In genomic region chr2:26184555-26185303, GRCh38 we compare ENCODE assay signal across 8 cellular contexts. TPM values are rescaled to one million over a fixed set of nuclear protein-coding genes. Genes with fewer than 3 reads are reported as not detected.
DNase-seq lines count a peak whose midpoint lies in the region; ATAC-seq and TF ChIP-seq lines count a peak whose summit lies in the region.

No MANE protein-coding gene starts in this region.

- ATAC-seq in CD4-positive, alpha-beta T cell (ENCODE audit: poor library complexity), result peak; percentile 99
- ATAC-seq in GM19463 (IDR thresholded peaks at IDR 0.05; ENCODE audit: unreplicated experiment), result peak; percentile 86

- H3K4me1 Mint-ChIP-seq in CD4-positive, alpha-beta T cell (ENCODE audit: low read depth), result peaks cover 21% of the 10 kb centered on the region
- H3K4me1 Mint-ChIP-seq in IgD-negative memory B cell, result peaks cover 0 to 13% (median 8%) of the 10 kb centered on the region in 3 donors

- H3K27ac Mint-ChIP-seq in CD4-positive, alpha-beta T cell, result peak overlapping the region; percentile 71
- H3K27ac Mint-ChIP-seq in IgD-negative memory B cell, result no peak overlapping the region

- H3K4me1 ChIP-seq in ectodermal cell (ENCODE audit: control insufficient read depth, insufficient read depth, low read length) (peaks cover 6% of the 10 kb centered on the region), mesodermal cell (ENCODE audit: control insufficient read depth, insufficient read depth, low read length, poor library complexity, severe bottlenecking) (no peaks in the 10 kb centered on the region), SJCRH30 (no peaks in the 10 kb centered on the region)

- peak; percentile 81 to 89 (median 84) for DNase-seq in CD4-positive, alpha-beta T cell
- peak; percentile 86 for DNase-seq in activated CD4-positive, alpha-beta T cell treated with anti-CD3 and anti-CD28 coated beads, Interleukin-2, amount 50 U/mL, for 1 hour
- DNase-seq in stimulated activated CD8-positive, alpha-beta memory T cell treated with anti-CD3 and anti-CD28 coated beads, Interleukin-15, amount 100 ng/mL, for 48 hours (ENCODE audit: low read depth in 2 of 2), result peak; percentile 70 to 73
- no peak for DNase-seq in SJCRH30

- H3K4me3 Mint-ChIP-seq in CD4-positive, alpha-beta T cell, result peak overlapping the region; percentile 89
- peak overlapping the region in 3 of 4 donors; percentile 82 to 90 (median 82) for H3K4me3 Mint-ChIP-seq in IgD-negative memory B cell

- no peaks in the 10 kb centered on the region for H3K9me3 ChIP-seq in CD4-positive, alpha-beta T cell (ENCODE audit: control insufficient read depth, low read length)
- H3K9me3 ChIP-seq in ectodermal cell (ENCODE audit: control insufficient read depth, low read length), result no peaks in the 10 kb centered on the region
- no peaks in the 10 kb centered on the region for H3K9me3 ChIP-seq in mesodermal cell (ENCODE audit: control insufficient read depth, low read length)
- no peaks in the 10 kb centered on the region for H3K9me3 ChIP-seq in SJCRH30 (replicated peaks)

- H3K27me3 ChIP-seq in CD4-positive, alpha-beta T cell (ENCODE audit: control insufficient read depth, insufficient read depth, low read length), result no peaks in the 10 kb centered on the region
- H3K27me3 ChIP-seq in ectodermal cell (ENCODE audit: control insufficient read depth, insufficient read depth, low read length, poor library complexity, severe bottlenecking) (peaks cover 26% of the 10 kb centered on the region), SJCRH30 (no peaks in the 10 kb centered on the region)

- intact Hi-C loops in CD4-positive, alpha-beta T cell (cut with DNase I, micrococcal nuclease), result loop anchor here in 1 of 2 experiments (5.0 to 10.0 kb wide), 5 partner anchors 58 to 1710 kb away; partner anchors contain the start of genes ASXL2, BABAM2, DTNB and HADHA

- H3K27ac ChIP-seq in CD4-positive, alpha-beta T cell (ENCODE audit: low read depth, low read length), result no peak overlapping the region
- no peak overlapping the region for H3K27ac ChIP-seq in ectodermal cell (ENCODE audit: insufficient read depth, low read depth, low read length, poor library complexity, severe bottlenecking)
- no peak overlapping the region for H3K27ac ChIP-seq in mesodermal cell (ENCODE audit: low read depth, low read length, severe bottlenecking)
- H3K27ac ChIP-seq in SJCRH30, result no peak overlapping the region

- POLR2A ChIA-PET in CD4-positive, alpha-beta T cell (lab: Charles Lee), result interaction anchor here (0.5 to 2.6 kb wide), 23 partner anchors 8 to 511 kb away, joined by 3 to 30 read pairs (median 5); partner anchors contain the start of genes ADGRF3, ASXL2, GAREM2 and HADHA

- peaks cover 13% of the 10 kb centered on the region for H3K27me3 Mint-ChIP-seq in CD4-positive, alpha-beta T cell
- peaks cover 9% of the 10 kb centered on the region for H3K27me3 Mint-ChIP-seq in IgD-negative memory B cell

- H3K9me3 Mint-ChIP-seq in CD4-positive, alpha-beta T cell, result no peaks in the 10 kb centered on the region
- H3K9me3 Mint-ChIP-seq in IgD-negative memory B cell, result no peaks in the 10 kb centered on the region

- H3K36me3 ChIP-seq in ectodermal cell (ENCODE audit: control insufficient read depth, insufficient read depth, low read length) (peaks cover 5% of the 10 kb centered on the region), mesodermal cell (ENCODE audit: control insufficient read depth, insufficient read depth, low read length) (peaks cover 15% of the 10 kb centered on the region), SJCRH30 (no peaks in the 10 kb centered on the region)

- 7 to 9% methylated on average over 114 of the region's 114 CpGs for WGBS in ectodermal cell, 2 experiments
- WGBS in mesodermal cell (ENCODE audit: insufficient coverage in 2 of 2), 2 experiments, result 15% methylated on average over 85 to 90 of the region's 114 CpGs

- H3K4me3 ChIP-seq in ectodermal cell (ENCODE audit: insufficient read depth, low read depth, low read length) (peak overlapping the region; percentile 30), mesodermal cell (ENCODE audit: extremely low read depth, insufficient read depth, low read length, poor library complexity, severe bottlenecking) (peak overlapping the region; percentile 42), SJCRH30 (no peak overlapping the region)

- CTCF ChIA-PET in CD4-positive, alpha-beta T cell (lab: Charles Lee), result interaction anchor here (0.6 to 1.8 kb wide), 32 partner anchors 9 to 512 kb away, joined by 3 to 13 read pairs (median 4); partner anchors contain the start of genes ADGRF3, ASXL2, DTNB and GAREM2

- H3K36me3 Mint-ChIP-seq in CD4-positive, alpha-beta T cell (ENCODE audit: low read depth), result peaks cover 8% of the 10 kb centered on the region
- no peaks in the 10 kb centered on the region for H3K36me3 Mint-ChIP-seq in IgD-negative memory B cell

- TF ChIP-seq CTCF in CD4-positive, alpha-beta T cell (IDR thresholded peaks at IDR 0.05), result peak; percentile 59

RNA-seq across cellular contexts. Expression of gene GAREM2, which starts 11.8 kb away (rescaled TPM):
- 1 to 10 TPM; 4.3 to 7.3 TPM for total RNA-seq in CD4-positive, alpha-beta T cell
- polyA plus RNA-seq in IgD-negative memory B cell, result 0.19 TPM
- 15.3 TPM for polyA plus RNA-seq in ectodermal cell (2013, experiment 1 of 4)
- 19.4 TPM for polyA plus RNA-seq in ectodermal cell (2013, experiment 2 of 4)
- 17.4 TPM for polyA plus RNA-seq in ectodermal cell (2013, experiment 3 of 4)
- 19.5 TPM for polyA plus RNA-seq in ectodermal cell (2013, experiment 4 of 4)
- 8.2 TPM for polyA plus RNA-seq in mesodermal cell (2013, experiment 1 of 2)
- 6.8 TPM for polyA plus RNA-seq in mesodermal cell (2013, experiment 2 of 2)
- total RNA-seq in SJCRH30 (2014; rRNA removed; shearing (Covaris generic)), result 4.9 and 5.0 TPM in 2 replicates

RNA-seq across cellular contexts. Expression of gene HADHA, which starts 59.7 kb away (rescaled TPM):
- 10 to 100 TPM; 72.4 to 73.7 TPM for total RNA-seq in CD4-positive, alpha-beta T cell
- 125 TPM for polyA plus RNA-seq in IgD-negative memory B cell
- 124 TPM for polyA plus RNA-seq in ectodermal cell (2013, experiment 1 of 4)
- 124 TPM for polyA plus RNA-seq in ectodermal cell (2013, experiment 2 of 4)
- 96.3 TPM for polyA plus RNA-seq in ectodermal cell (2013, experiment 3 of 4)
- 107 TPM for polyA plus RNA-seq in ectodermal cell (2013, experiment 4 of 4)
- 128 TPM for polyA plus RNA-seq in mesodermal cell (2013, experiment 1 of 2)
- polyA plus RNA-seq in mesodermal cell (2013, experiment 2 of 2), result 126 TPM
- 168 and 172 TPM in 2 replicates for total RNA-seq in SJCRH30 (2014; rRNA removed; shearing (Covaris generic))

Comparison
In these comparisons a context has a peak if more than half of its experiments do, and no peak if none do; other contexts are left out.
1. DNase-seq: peak in CD4-positive, alpha-beta T cell (10 of 10), activated CD4-positive, alpha-beta T cell treated with anti-CD3 and anti-CD28 coated beads, Interleukin-2, amount 50 U/mL, for 1 hour (single experiment) and stimulated activated CD8-positive, alpha-beta memory T cell treated with anti-CD3 and anti-CD28 coated beads, Interleukin-15, amount 100 ng/mL, for 48 hours (2 of 2); none in SJCRH30 (0 of 2).